Comparison of ENCODE assay signal across 29 cellular contexts in the genomic region with DNA sequence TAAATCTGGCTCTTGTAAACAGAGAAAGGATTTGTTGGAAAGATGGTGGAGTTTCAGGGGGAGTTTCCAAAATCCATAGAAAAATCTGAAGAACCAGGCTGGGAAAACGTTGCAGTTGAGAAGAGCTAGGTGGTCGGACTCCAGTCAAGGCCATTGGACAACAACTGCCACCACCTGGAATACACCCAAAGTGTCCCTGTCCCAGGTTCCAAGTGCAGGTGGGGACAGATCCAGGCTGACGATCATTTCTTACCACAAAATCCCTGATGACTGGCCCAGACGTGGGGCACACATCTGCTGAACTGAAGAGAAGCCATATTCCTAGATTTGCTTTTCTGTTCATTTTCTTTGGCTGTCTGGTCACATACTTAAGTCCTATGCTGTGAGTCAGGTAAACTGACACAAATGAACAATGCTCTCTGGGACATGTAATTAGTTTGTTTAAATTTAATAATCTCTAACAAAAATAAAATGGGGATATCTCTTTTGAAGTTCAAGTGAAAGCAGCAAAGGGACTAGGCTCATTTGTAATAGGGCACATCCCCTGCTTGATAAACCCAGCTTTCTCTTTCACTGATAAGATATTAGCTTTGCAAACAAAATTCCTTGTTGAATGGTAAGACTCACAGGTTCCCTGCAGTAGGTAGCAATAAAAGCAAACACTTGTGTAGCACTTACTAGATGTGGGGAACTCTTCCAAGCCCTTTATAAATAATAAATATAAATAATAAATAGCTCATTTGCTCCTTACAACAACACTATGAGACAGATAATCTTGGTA.
"Had no signal": no experiment of that assay in that cellular context is flagged by ENCODE, and none has a peak within 500 bp of the region (broad histone marks: within the 10 kb centered on the region; RNA-seq: fewer than 3 reads in every experiment).

No MANE protein-coding gene starts in this region.

- H3K27me3 Mint-ChIP-seq: naive B cell had no signal

- H3K27me3 ChIP-seq: pancreas, stomach, testis, tibial artery, vagina had no signal

- H3K36me3 ChIP-seq: lower lobe of right lung, pancreas, prostate gland, stomach, vagina had no signal

- H3K4me1 Mint-ChIP-seq: naive B cell; stimulated activated naive B cell treated with anti-CD40 and anti-IgM and Interleukin-4, amounts not matched to agents 10 μg/mL and 1 μg/mL and 100 μg/mL, for 72 hours had no signal

- ATAC-seq: left cardiac atrium; left lobe of liver; left ventricle myocardium superior; lower lobe of right lung; natural killer cell treated with Interleukin-12 subunit alpha and Interleukin-12 subunit beta and Interleukin-15 and Interleukin-18, amount 100 ng/mL, for 72 hours; pancreas; right cardiac atrium; sciatic nerve; stimulated activated naive B cell treated with anti-CD40 and anti-IgM and Interleukin-4, amounts not matched to agents 10 μg/mL and 1 μg/mL and 100 μg/mL, for 72 hours; stimulated activated naive CD8-positive, alpha-beta T cell treated with anti-CD3 and anti-CD28 coated beads, Interleukin-15, Interleukin-2, amounts not matched to agents 100 U/mL and 50 U/mL, for 24 hours had no signal

- FAIRE-seq: keratinocyte, pancreas had no signal

- H3K27ac Mint-ChIP-seq: naive B cell; natural killer cell treated with Interleukin-12 subunit alpha and Interleukin-12 subunit beta and Interleukin-15 and Interleukin-18, amount 100 ng/mL, for 72 hours; stimulated activated naive B cell treated with anti-CD40 and anti-IgM and Interleukin-4, amounts not matched to agents 10 μg/mL and 1 μg/mL and 100 μg/mL, for 72 hours; type B pancreatic cell had no signal

- H3K9me3 Mint-ChIP-seq: naive B cell; natural killer cell treated with Interleukin-12 subunit alpha and Interleukin-12 subunit beta and Interleukin-15 and Interleukin-18, amount 100 ng/mL, for 72 hours; stimulated activated naive B cell treated with anti-CD40 and anti-IgM and Interleukin-4, amounts not matched to agents 10 μg/mL and 1 μg/mL and 100 μg/mL, for 72 hours had no signal

- H3K4me3 Mint-ChIP-seq: naive B cell; natural killer cell treated with Interleukin-12 subunit alpha and Interleukin-12 subunit beta and Interleukin-15 and Interleukin-18, amount 100 ng/mL, for 72 hours; stimulated activated naive B cell treated with anti-CD40 and anti-IgM and Interleukin-4, amounts not matched to agents 10 μg/mL and 1 μg/mL and 100 μg/mL, for 72 hours; type B pancreatic cell had no signal

- DNase-seq: hippocampal formation; kidney glomerular epithelial cell; left cardiac atrium; left ventricle myocardium superior; lower lobe of right lung; mammary epithelial cell; midbrain; naive B cell; pancreas; posterior cingulate gyrus; retina; right cardiac atrium; stimulated activated CD4-positive, alpha-beta T cell treated with anti-CD3 and anti-CD28 coated beads, Interleukin-12 subunit alpha, Interleukin-12 subunit beta, amount 100 ng/mL, for 4 hours; stimulated activated CD4-positive, alpha-beta T cell treated with anti-CD3 and anti-CD28 coated beads, Interleukin-15, amount 100 ng/mL, for 24 hours; stimulated activated CD4-positive, alpha-beta T cell treated with anti-CD3 and anti-CD28 coated beads, Interleukin-2, amount 100 ng/mL, for 24 hours; stimulated activated CD4-positive, alpha-beta T cell treated with anti-CD3 and anti-CD28 coated beads, Interleukin-4, amount 100 ng/mL, for 1 hour; stimulated activated naive B cell treated with anti-CD40 and anti-IgM and Interleukin-4, amounts not matched to agents 10 μg/mL and 1 μg/mL and 100 μg/mL, for 72 hours; stimulated activated naive CD8-positive, alpha-beta T cell treated with anti-CD3 and anti-CD28 coated beads, Interleukin-15, Interleukin-2, amounts not matched to agents 100 U/mL and 50 U/mL, for 24 hours; stomach; testis; tibial artery had no signal

- H3K4me3 ChIP-seq: lower lobe of right lung, pancreas, prostate gland, skin epidermis, stomach, testis, tibial artery, vagina had no signal

- H3K4me1 ChIP-seq: lower lobe of right lung, pancreas, prostate gland had no signal

- H3K27ac ChIP-seq: lower lobe of right lung, pancreas, prostate gland, skin epidermis, stomach, testis, tibial artery, vagina had no signal

- H3K9me3 ChIP-seq: lower lobe of right lung, pancreas, prostate gland, stomach, testis, tibial artery, vagina had no signal

- H3K36me3 Mint-ChIP-seq: naive B cell; natural killer cell treated with Interleukin-12 subunit alpha and Interleukin-12 subunit beta and Interleukin-15 and Interleukin-18, amount 100 ng/mL, for 72 hours; stimulated activated naive B cell treated with anti-CD40 and anti-IgM and Interleukin-4, amounts not matched to agents 10 μg/mL and 1 μg/mL and 100 μg/mL, for 72 hours; type B pancreatic cell had no signal
